ENCODE assay signal across 1 cellular context in genomic region chr9:70049236-70049635, GRCh38.
TF ChIP-seq lines count a peak whose summit lies in the region.

No MANE protein-coding gene starts in this region.

TF ChIP-seq in GM23338, 12 proteins besides CTCF, POLR2A, EP300 and RAD21 (continued from another document):
- TF ChIP-seq POLR2AphosphoS5 (IDR thresholded peaks at IDR 0.05; ENCODE audit: low read depth) (no peak), CREB1 (CRISPR knock-in tag; IDR thresholded peaks at IDR 0.05; ENCODE audit: low read depth) (no peak), ZNF114 (CRISPR knock-in tag; IDR thresholded peaks at IDR 0.05) (no peak), EZH2 (IDR thresholded peaks at IDR 0.05; ENCODE audit: low read depth, unreplicated experiment) (no peak), ZNF331 (CRISPR knock-in tag; IDR thresholded peaks at IDR 0.05; ENCODE audit: low read depth) (no peak)
TF ChIP-seq in GM23338: peak in this region for 0.
